In genomic region chr2:54503192-54503591, GRCh38 we compare ENCODE assay signal across 8 cellular contexts. TPM values are rescaled to one million over a fixed set of nuclear protein-coding genes. Genes with fewer than 3 reads are reported as not detected.
DNase-seq lines count a peak whose midpoint lies in the region; ATAC-seq, FAIRE-seq and TF ChIP-seq lines count a peak whose summit lies in the region.

No MANE protein-coding gene starts in this region.

- CTCF ChIA-PET in HepG2 (lab: Yijun Ruan, JAX; ENCODE audit: low intra/inter-chr PET ratio, low total read pairs), result interaction anchor here (1.5 to 1.7 kb wide), 2 partner anchors 326 to 396 kb away, joined by 3 to 9 read pairs; no protein-coding TSS in a partner anchor

- in situ Hi-C loops in HepG2 (cut with HindIII; ENCODE audit: extremely low pct_ligation_motif_present, low pct_unique_long_range_greater_than_20kb), result no loop called here

- FAIRE-seq in GM12891 (lab: Jason Lieb, UNC) (peak; percentile 89), HepG2 (lab: Jason Lieb, UNC) (peak; percentile 47)

- peak; percentile 65 for ATAC-seq in activated naive CD8-positive, alpha-beta T cell treated with anti-CD3 and anti-CD28 coated beads, Interleukin-2, amount 50 U/mL, for 24 hours
- peak; percentile 87 for ATAC-seq in HepG2

- no peaks in the 10 kb centered on the region for H3K36me3 ChIP-seq in HepG2 (replicated peaks in 1 of 2; ENCODE audit: control insufficient read depth in 1 of 2, insufficient read depth in 2 of 2, low read length in 2 of 2)

- TF ChIP-seq EP300 in HepG2 (IDR thresholded peaks at IDR 0.05; ENCODE audit: low read depth in 2 of 2, low read length in 2 of 2) (no peak), HepG2 (CRISPR knock-in tag; IDR thresholded peaks at IDR 0.05; ENCODE audit: borderline replicate concordance) (no peak)

- no peak overlapping the region for H3K27ac ChIP-seq in HepG2 (ENCODE audit: extremely low read length, insufficient read depth, low read length)

- H3K27ac Mint-ChIP-seq in activated naive CD8-positive, alpha-beta T cell treated with anti-CD3 and anti-CD28 coated beads, Interleukin-2, amount 50 U/mL, for 24 hours, result no peak overlapping the region

- H3K36me3 Mint-ChIP-seq in activated naive CD8-positive, alpha-beta T cell treated with anti-CD3 and anti-CD28 coated beads, Interleukin-2, amount 50 U/mL, for 24 hours (ENCODE audit: low read depth), result no peaks in the 10 kb centered on the region

- no TSS peak for BruUV-seq in HepG2 (replicated peaks; lab: Mats Ljungman, UMichigan)

- no peaks in the 10 kb centered on the region for H3K4me1 Mint-ChIP-seq in activated naive CD8-positive, alpha-beta T cell treated with anti-CD3 and anti-CD28 coated beads, Interleukin-2, amount 50 U/mL, for 24 hours

- peaks cover 45% of the 10 kb centered on the region for H4K20me1 ChIP-seq in HepG2 (ENCODE audit: insufficient read depth, low read length)

- TF ChIP-seq CTCF in HepG2 (CRISPR knock-in tag; IDR thresholded peaks at IDR 0.05), result peak; percentile 85

- peaks cover 84% of the 10 kb centered on the region for H3K79me2 ChIP-seq in HepG2 (ENCODE audit: insufficient read depth, low read length)

- TF ChIP-seq POLR2A in GM12891 (IDR thresholded peaks at IDR 0.05; ENCODE audit: low read depth, low read length), result no peak
- TF ChIP-seq POLR2A in HepG2 (IDR thresholded peaks at IDR 0.05; ENCODE audit: insufficient read depth in 1 of 2, low read depth in 2 of 2, low read length in 2 of 2), result no peak

- H3K27me3 Mint-ChIP-seq in activated naive CD8-positive, alpha-beta T cell treated with anti-CD3 and anti-CD28 coated beads, Interleukin-2, amount 50 U/mL, for 24 hours, result no peaks in the 10 kb centered on the region

- H3K4me3 Mint-ChIP-seq in activated naive CD8-positive, alpha-beta T cell treated with anti-CD3 and anti-CD28 coated beads, Interleukin-2, amount 50 U/mL, for 24 hours, result no peak overlapping the region

- peak; percentile 22 to 26 for DNase-seq in AML-193 (lab: John Stamatoyannopoulos, UW)
- DNase-seq in GM12891 (ENCODE audit: insufficient read length, low spot score), result peak; percentile 30
- peak; percentile 52 for DNase-seq in NCI-H1694 treated with DMSO at 0.1 percent for 48 hours (lab: John Stamatoyannopoulos, UW)
- peak; percentile 56 for DNase-seq in activated naive CD8-positive, alpha-beta T cell treated with anti-CD3 and anti-CD28 coated beads, Interleukin-2, amount 50 U/mL, for 24 hours
- peak; percentile 52 for DNase-seq in HepG2 (ENCODE audit: low spot score)
- DNase-seq in DMS79 (lab: John Stamatoyannopoulos, UW), result no peak
- DNase-seq in NCI-H446 treated with DMSO at 0.1 percent for 48 hours (lab: John Stamatoyannopoulos, UW), result no peak
- no peak for DNase-seq in NCI-H2196 treated with DMSO at 0.1 percent for 48 hours (lab: John Stamatoyannopoulos, UW; ENCODE audit: unreplicated experiment)

- intact Hi-C loops in HepG2 (cut with micrococcal nuclease; ENCODE audit: unreplicated experiment), result loop anchor here (2.0 kb wide), 2 partner anchors 326 to 388 kb away; partner anchors contain the start of gene ACYP2

- no peak overlapping the region for H3K4me3 ChIP-seq in HepG2 (replicated peaks in 1 of 3; ENCODE audit: insufficient read depth in 1 of 3, low read depth in 2 of 3, low read length in 3 of 3)

- peak; percentile 80 for TF ChIP-seq RAD21 in HepG2 (CRISPR knock-in tag; IDR thresholded peaks at IDR 0.05)

- POLR2A ChIA-PET in HepG2 (lab: Yijun Ruan, JAX), result no interaction called here

- H3K4me1 ChIP-seq in HepG2 (ENCODE audit: insufficient read depth, low read length), result peaks cover 38% of the 10 kb centered on the region

- H3K9me3 ChIP-seq in HepG2 (ENCODE audit: low read length), result no peaks in the 10 kb centered on the region

- no peaks in the 10 kb centered on the region for H3K27me3 ChIP-seq in HepG2 (ENCODE audit: control insufficient read depth in 1 of 2, insufficient read depth in 2 of 2, low read length in 2 of 2)

- H3K9ac ChIP-seq in HepG2 (ENCODE audit: insufficient read depth, low read depth, low read length), result no peak overlapping the region

- no peak overlapping the region for H3K4me2 ChIP-seq in HepG2 (ENCODE audit: low read depth, low read length)

- H2AFZ ChIP-seq in HepG2 (ENCODE audit: low read length), result no peak overlapping the region

- 99% methylated on average over 3 of the region's 3 CpGs for WGBS in HepG2 (ENCODE audit: low lambda C conversion rate)

- H3K9me3 Mint-ChIP-seq in activated naive CD8-positive, alpha-beta T cell treated with anti-CD3 and anti-CD28 coated beads, Interleukin-2, amount 50 U/mL, for 24 hours, result no peaks in the 10 kb centered on the region

TF ChIP-seq in GM12891, 5 proteins besides CTCF, POLR2A, EP300 and RAD21:
- TF ChIP-seq SPI1 (IDR thresholded peaks at IDR 0.05; ENCODE audit: low read depth, low read length) (no peak), TAF1 (IDR thresholded peaks at IDR 0.05; ENCODE audit: low read depth, low read length) (no peak), POLR2AphosphoS5 (IDR thresholded peaks at IDR 0.05; ENCODE audit: low read depth, low read length) (no peak), PAX5 (IDR thresholded peaks at IDR 0.05; ENCODE audit: insufficient read depth, low read length, severe bottlenecking) (no peak), POU2F2 (IDR thresholded peaks at IDR 0.05; ENCODE audit: low read depth, low read length) (no peak)
TF ChIP-seq in GM12891: peak in this region for 0.

TF ChIP-seq in HepG2, 621 proteins besides CTCF, POLR2A, EP300 and RAD21 (continues in another document):
- TF ChIP-seq ZNF326 (CRISPR knock-in tag; IDR thresholded peaks at IDR 0.05; ENCODE audit: borderline replicate concordance), result no peak
- TF ChIP-seq SATB2 (CRISPR knock-in tag; IDR thresholded peaks at IDR 0.05), result no peak
- TF ChIP-seq ZKSCAN5 (CRISPR knock-in tag; IDR thresholded peaks at IDR 0.05), result no peak
- TF ChIP-seq ZNF878 (CRISPR knock-in tag; IDR thresholded peaks at IDR 0.05), result no peak
- TF ChIP-seq ZNF839 (CRISPR knock-in tag; IDR thresholded peaks at IDR 0.05; ENCODE audit: borderline replicate concordance), result no peak
- peak; percentile 45; the same call in 1 of the 2 replicates for TF ChIP-seq ZBTB7A (CRISPR knock-in tag; IDR thresholded peaks at IDR 0.05)
- no peak for TF ChIP-seq ATF7-NPFF (CRISPR knock-in tag; IDR thresholded peaks at IDR 0.05; ENCODE audit: low read depth)
- TF ChIP-seq ZNF317 (CRISPR knock-in tag; IDR thresholded peaks at IDR 0.05), result no peak
- TF ChIP-seq CHCHD3 (CRISPR knock-in tag; IDR thresholded peaks at IDR 0.05), result 0 out of 2 replicates have a peak, but pooled peaks have one; percentile 24
- TF ChIP-seq MTA3 (CRISPR knock-in tag; IDR thresholded peaks at IDR 0.05), result no peak
- TF ChIP-seq U2AF2 (IDR thresholded peaks at IDR 0.05; ENCODE audit: low read depth, low read length), result no peak
- peak; percentile 67; the same call in 1 of the 2 replicates for TF ChIP-seq TSC22D2 (CRISPR knock-in tag; IDR thresholded peaks at IDR 0.05; ENCODE audit: borderline replicate concordance)
- TF ChIP-seq BORCS8-MEF2B (CRISPR knock-in tag; IDR thresholded peaks at IDR 0.05), result no peak
- peak; percentile 49 for TF ChIP-seq XRCC5 (optimal IDR thresholded peaks at IDR 0.05; ENCODE audit: low read length)
- TF ChIP-seq ZSCAN31 (CRISPR knock-in tag; IDR thresholded peaks at IDR 0.05; ENCODE audit: low read depth), result 0 out of 2 replicates have a peak, but pooled peaks have one; percentile 41
- peak; percentile 73 for TF ChIP-seq SMC3 (IDR thresholded peaks at IDR 0.05; ENCODE audit: low read length)
- peak; percentile 48; the same call in 1 of the 2 replicates for TF ChIP-seq ZNF205 (CRISPR knock-in tag; IDR thresholded peaks at IDR 0.05)
- TF ChIP-seq ZNF616 (CRISPR knock-in tag; IDR thresholded peaks at IDR 0.05; ENCODE audit: low read depth), result no peak
- no peak for TF ChIP-seq ZNF781 (CRISPR knock-in tag; IDR thresholded peaks at IDR 0.05; ENCODE audit: borderline replicate concordance, not compliant biosample characterization)
- TF ChIP-seq NFYC (CRISPR knock-in tag; IDR thresholded peaks at IDR 0.05), result no peak
- TF ChIP-seq BCL6 (CRISPR knock-in tag; IDR thresholded peaks at IDR 0.05), result no peak
- TF ChIP-seq KDM5A (IDR thresholded peaks at IDR 0.05; ENCODE audit: borderline replicate concordance, low read length), result no peak

RNA-seq across cellular contexts. Expression of gene SPTBN1, which starts 47.1 kb away (rescaled TPM):
- 41.4 TPM for polyA plus RNA-seq in GM12891 (2012; ENCODE audit: low read depth, missing spikeins)
- total RNA-seq in HepG2 (2016; rRNA removed; fragmentation: Illumina TruSeq; extraction: Trizol), result 139 and 299 TPM in 2 replicates
- total RNA-seq in HepG2 (2016; cell fraction: cytosol; rRNA removed; fragmentation: Illumina TruSeq; extraction: Trizol; ENCODE audit: low read depth), result 7.6 and 9.0 TPM in 2 replicates
- total RNA-seq in HepG2 (2016; cell fraction: insoluble cytoplasmic fraction; rRNA removed; fragmentation: Illumina TruSeq; extraction: Trizol), result 109 and 295 TPM in 2 replicates
- total RNA-seq in HepG2 (2016; cell fraction: membrane; rRNA removed; fragmentation: Illumina TruSeq; extraction: Trizol), result 27.1 and 31.5 TPM in 2 replicates
- total RNA-seq in HepG2 (2016; cell fraction: nucleus; rRNA removed; fragmentation: Illumina TruSeq; extraction: Trizol), result 441 and 497 TPM in 2 replicates
- 123 and 127 TPM in 2 replicates for polyA plus RNA-seq in HepG2 (2011; rRNA removed)
- 37.4 and 38.8 TPM in 2 replicates for polyA plus RNA-seq in HepG2 (2011; cell fraction: cytosol; rRNA removed)
- 594 and 623 TPM in 2 replicates for polyA plus RNA-seq in HepG2 (2011; cell fraction: nucleus; rRNA removed)
- 212 and 223 TPM in 2 replicates for polyA plus RNA-seq in HepG2 (2012)
- polyA plus RNA-seq in HepG2 (2016; cell fraction: cytosol; fragmentation: Illumina TruSeq; extraction: Trizol; ENCODE audit: low read depth), result 3.3 and 4.0 TPM in 2 replicates
- 55.3 and 74.4 TPM in 2 replicates for polyA plus RNA-seq in HepG2 (2016; cell fraction: insoluble cytoplasmic fraction; fragmentation: Illumina TruSeq; extraction: Trizol; ENCODE audit: low read depth)
- 9.0 and 11.0 TPM in 2 replicates for polyA plus RNA-seq in HepG2 (2016; cell fraction: membrane; fragmentation: Illumina TruSeq; extraction: Trizol; ENCODE audit: low read depth)
- 381 and 401 TPM in 2 replicates for polyA plus RNA-seq in HepG2 (2016; cell fraction: nucleus; fragmentation: Illumina TruSeq; extraction: Trizol; ENCODE audit: insufficient read depth, low read depth)
- polyA minus RNA-seq in HepG2 (2011; rRNA and poly(A)+ RNA removed; ENCODE audit: low replicate concordance), result 53.9 and 245 TPM in 2 replicates
- 129 and 133 TPM in 2 replicates for polyA minus RNA-seq in HepG2 (2011; cell fraction: cytosol; rRNA and poly(A)+ RNA removed)
- polyA minus RNA-seq in HepG2 (2011; cell fraction: nucleus; rRNA and poly(A)+ RNA removed), result 957 and 1,039 TPM in 2 replicates

Comparison
In these comparisons a context has a peak if more than half of its experiments do, and no peak if none do; other contexts are left out.
1. DNase-seq: peak in AML-193 (2 of 2), GM12891 (single experiment), NCI-H1694 treated with DMSO at 0.1 percent for 48 hours (single experiment), activated naive CD8-positive, alpha-beta T cell treated with anti-CD3 and anti-CD28 coated beads, Interleukin-2, amount 50 U/mL, for 24 hours (single experiment) and HepG2 (single experiment); none in DMS79 (single experiment), NCI-H446 treated with DMSO at 0.1 percent for 48 hours (single experiment) and NCI-H2196 treated with DMSO at 0.1 percent for 48 hours (single experiment).